In the genomic region with DNA sequence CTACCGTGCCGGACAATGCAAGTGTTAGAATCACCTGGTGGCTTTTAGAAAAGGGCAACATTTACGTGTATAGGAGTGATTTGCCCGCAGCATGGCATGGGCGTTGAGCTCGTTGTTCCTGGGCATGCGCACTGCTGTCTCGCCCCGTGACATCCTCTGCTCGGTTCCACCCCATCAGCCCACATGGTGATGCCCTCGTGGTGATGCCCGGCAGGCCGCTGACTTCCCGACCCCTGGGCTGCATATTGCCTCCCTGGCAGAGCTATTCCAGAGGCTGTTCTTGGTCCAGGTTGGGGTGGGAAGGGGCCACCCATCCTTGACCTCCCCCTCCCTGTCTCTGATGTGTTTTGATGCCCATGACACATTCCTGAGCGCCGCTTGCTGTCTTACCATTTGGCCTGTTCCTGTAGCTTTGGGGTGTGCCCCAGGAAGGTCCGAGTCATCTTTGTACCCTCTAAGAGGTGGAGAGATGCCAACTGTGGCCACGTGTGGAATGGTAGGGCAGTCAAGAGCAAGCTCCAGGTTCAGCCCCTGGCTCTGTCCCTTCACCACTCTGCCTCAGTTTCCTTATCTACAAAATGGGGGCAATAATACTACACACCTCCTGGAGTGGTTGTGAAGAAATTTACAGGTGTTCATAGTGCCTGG, we compare ENCODE assay signal across 17 cellular contexts. TPM values are rescaled to one million over a fixed set of nuclear protein-coding genes. Genes with fewer than 3 reads are reported as not detected.
DNase-seq lines count a peak whose midpoint lies in the region; ATAC-seq and TF ChIP-seq lines count a peak whose summit lies in the region.
"Had no signal": no experiment of that assay in that cellular context is flagged by ENCODE, and none has a peak within 500 bp of the region (broad histone marks: within the 10 kb centered on the region; RNA-seq: fewer than 3 reads in every experiment).

No MANE protein-coding gene starts in this region.

- H3K79me2 ChIP-seq in osteoblast (ENCODE audit: insufficient read depth, low read length), result peaks cover 6% of the 10 kb centered on the region

- no peaks in the 10 kb centered on the region for H3K9me3 Mint-ChIP-seq in CD4-positive, CD25-positive, alpha-beta regulatory T cell
- no peaks in the 10 kb centered on the region for H3K9me3 Mint-ChIP-seq in endothelial cell (ENCODE audit: unreplicated experiment)
- H3K9me3 Mint-ChIP-seq: T-helper 1 cell treated with Interleukin-12 subunit alpha and Interleukin-12 subunit beta and Interleukin-4 antibody, amounts not matched to agents 30 μg/mL and 1 μg/mL, for 36 hours had no signal

- no peak overlapping the region for H3K4me3 ChIP-seq in CD4-positive, CD25-positive, alpha-beta regulatory T cell (ENCODE audit: low read depth, low read length)
- no peak overlapping the region for H3K4me3 ChIP-seq in osteoblast (ENCODE audit: insufficient read depth, low read length)
- H3K4me3 ChIP-seq: ovary had no signal

- CTCF ChIA-PET in GM10248 (lab: Yijun Ruan, JAX), result interaction anchor here (1.0 to 1.6 kb wide), 4 partner anchors 19 to 46 kb away, joined by 3 to 5 read pairs (median 4); no protein-coding TSS in a partner anchor

- ATAC-seq in CD4-positive, CD25-positive, alpha-beta regulatory T cell (ENCODE audit: low read depth in 2 of 2), result no peak
- no peak for ATAC-seq in GM19455 (IDR thresholded peaks at IDR 0.05; ENCODE audit: unreplicated experiment)

- no peak for TF ChIP-seq CTCF in endothelial cell (IDR thresholded peaks at IDR 0.05; ENCODE audit: unreplicated experiment)
- no peak for TF ChIP-seq CTCF in osteoblast (IDR thresholded peaks at IDR 0.05; ENCODE audit: extremely low read depth, low read depth, low read length)
- TF ChIP-seq CTCF in GM10248 (IDR thresholded peaks at IDR 0.05; ENCODE audit: control extremely low read depth, extremely low read depth, low read depth, missing control alignments), result no peak

- POLR2A ChIA-PET in GM10248 (lab: Yijun Ruan, JAX), result no interaction called here

- H2AFZ ChIP-seq in osteoblast (ENCODE audit: low read length), result no peak overlapping the region

- H3K4me1 Mint-ChIP-seq in CD4-positive, CD25-positive, alpha-beta regulatory T cell, result peaks cover 0 to 60% (median 22%) of the 10 kb centered on the region in 4 donors
- H3K4me1 Mint-ChIP-seq in endothelial cell (ENCODE audit: unreplicated experiment), result peaks cover 42% of the 10 kb centered on the region

- DNase-seq in CD4-positive, CD25-positive, alpha-beta regulatory T cell, result no peak
- peak; percentile 40 for DNase-seq in LHCN-M2 (ENCODE audit: low read depth)
- DNase-seq in endothelial cell (ENCODE audit: low spot score), result no peak
- peak; percentile 85 for DNase-seq in osteoblast (ENCODE audit: insufficient read length, low spot score, missing footprints)
- no peak for DNase-seq in DMS 273 (lab: John Stamatoyannopoulos, UW; ENCODE audit: unreplicated experiment)
- DNase-seq in GM10248 (ENCODE audit: extremely low spot score), result no peak
- no peak for DNase-seq in NCI-H2227 (lab: John Stamatoyannopoulos, UW; ENCODE audit: unreplicated experiment)
- DNase-seq: activated CD4-positive, alpha-beta T cell treated with anti-CD3 and anti-CD28 coated beads for 4 hours; DMS79 treated with DMSO at 0.1 percent for 48 hours; effector CD4-positive, alpha-beta T cell; MM.1S; NCI-H2081 treated with DMSO at 0.1 percent for 48 hours; NCI-H82; ovary; RPMI8226 had no signal

- no peak overlapping the region for H3K4me3 Mint-ChIP-seq in CD4-positive, CD25-positive, alpha-beta regulatory T cell
- no peak overlapping the region for H3K4me3 Mint-ChIP-seq in endothelial cell (ENCODE audit: unreplicated experiment)
- H3K4me3 Mint-ChIP-seq: T-helper 1 cell treated with Interleukin-12 subunit alpha and Interleukin-12 subunit beta and Interleukin-4 antibody, amounts not matched to agents 30 μg/mL and 1 μg/mL, for 36 hours had no signal

- H3K4me1 ChIP-seq in CD4-positive, CD25-positive, alpha-beta regulatory T cell (ENCODE audit: control insufficient read depth, insufficient read depth, low read length, poor library complexity, severe bottlenecking), result peaks cover 11% of the 10 kb centered on the region
- peaks cover 17% of the 10 kb centered on the region for H3K4me1 ChIP-seq in osteoblast (ENCODE audit: insufficient read depth, low read length)

- H3K27me3 Mint-ChIP-seq in CD4-positive, CD25-positive, alpha-beta regulatory T cell, result peaks cover 8% of the 10 kb centered on the region
- peaks cover 18% of the 10 kb centered on the region for H3K27me3 Mint-ChIP-seq in endothelial cell (ENCODE audit: unreplicated experiment)

- no peaks in the 10 kb centered on the region for H3K36me3 Mint-ChIP-seq in CD4-positive, CD25-positive, alpha-beta regulatory T cell
- peaks cover 36% of the 10 kb centered on the region for H3K36me3 Mint-ChIP-seq in endothelial cell (ENCODE audit: low read depth, unreplicated experiment)

- peak overlapping the region in 2 of 3 donors; percentile 54 to 76 for H3K27ac Mint-ChIP-seq in CD4-positive, CD25-positive, alpha-beta regulatory T cell
- peak overlapping the region; percentile 72 for H3K27ac Mint-ChIP-seq in endothelial cell (ENCODE audit: unreplicated experiment)
- H3K27ac Mint-ChIP-seq: T-helper 1 cell treated with Interleukin-12 subunit alpha and Interleukin-12 subunit beta and Interleukin-4 antibody, amounts not matched to agents 30 μg/mL and 1 μg/mL, for 36 hours had no signal

- no peaks in the 10 kb centered on the region for H4K20me1 ChIP-seq in osteoblast (ENCODE audit: insufficient read depth, low read length)

- H3K27me3 ChIP-seq in CD4-positive, CD25-positive, alpha-beta regulatory T cell (ENCODE audit: control insufficient read depth, insufficient read depth, low read length), result no peaks in the 10 kb centered on the region
- no peaks in the 10 kb centered on the region for H3K27me3 ChIP-seq in osteoblast (ENCODE audit: insufficient read depth, low read length)
- H3K27me3 ChIP-seq: ovary had no signal

- no peaks in the 10 kb centered on the region for H3K36me3 ChIP-seq in CD4-positive, CD25-positive, alpha-beta regulatory T cell (ENCODE audit: control insufficient read depth, insufficient read depth, low read length)
- no peaks in the 10 kb centered on the region for H3K36me3 ChIP-seq in osteoblast (ENCODE audit: insufficient read depth, low read length)
- H3K36me3 ChIP-seq: ovary had no signal

- no peak overlapping the region for H3K27ac ChIP-seq in CD4-positive, CD25-positive, alpha-beta regulatory T cell (ENCODE audit: insufficient read depth, low read length, poor library complexity, severe bottlenecking)
- H3K27ac ChIP-seq in osteoblast (ENCODE audit: low read depth, low read length), result no peak overlapping the region
- H3K27ac ChIP-seq: ovary had no signal

- no peak overlapping the region for H3K4me2 ChIP-seq in osteoblast (ENCODE audit: insufficient read depth, low read length)

- no peaks in the 10 kb centered on the region for H3K9me3 ChIP-seq in CD4-positive, CD25-positive, alpha-beta regulatory T cell (ENCODE audit: control insufficient read depth in 2 of 2, low read length in 2 of 2)
- no peaks in the 10 kb centered on the region for H3K9me3 ChIP-seq in osteoblast (ENCODE audit: low read depth, low read length)
- H3K9me3 ChIP-seq: ovary had no signal

RNA-seq across cellular contexts. Expression of gene HIP1R, which starts 4.8 kb away (rescaled TPM):
- total RNA-seq in CD4-positive, CD25-positive, alpha-beta regulatory T cell, result 56.0 TPM
- 1 to 10 TPM; 3.8 to 7.0 (median 4.7) TPM for polyA plus RNA-seq in CD4-positive, CD25-positive, alpha-beta regulatory T cell
- total RNA-seq in LHCN-M2 (2014; rRNA removed) (14.1 and 15.6 TPM in 2 replicates), endothelial cell (ENCODE audit: unreplicated experiment) (117 TPM), osteoblast (19.4 and 21.0 TPM in 2 replicates)
- polyA plus RNA-seq in LHCN-M2 (2012), result 8.2 TPM

RNA-seq across cellular contexts. Expression of gene VPS37B, which starts 55.9 kb away (rescaled TPM):
- 99.2 TPM for total RNA-seq in CD4-positive, CD25-positive, alpha-beta regulatory T cell
- 10 to 100 TPM; 19.0 to 23.4 (median 20.9) TPM for polyA plus RNA-seq in CD4-positive, CD25-positive, alpha-beta regulatory T cell
- total RNA-seq in LHCN-M2 (2014; rRNA removed), result 62.8 and 66.0 TPM in 2 replicates
- 28.6 TPM for polyA plus RNA-seq in LHCN-M2 (2012)
- 13.8 TPM for total RNA-seq in endothelial cell (ENCODE audit: unreplicated experiment)
- total RNA-seq in osteoblast, result 19.2 and 20.6 TPM in 2 replicates

Comparison
In these comparisons a context has a peak if more than half of its experiments do, and no peak if none do; other contexts are left out.
1. DNase-seq: peak in LHCN-M2 (single experiment) and osteoblast (single experiment); none in CD4-positive, CD25-positive, alpha-beta regulatory T cell (0 of 3), endothelial cell (single experiment), DMS 273 (single experiment), GM10248 (single experiment) and NCI-H2227 (single experiment).